In genomic region chr16:85349413-85350145, GRCh38 we compare ENCODE assay signal across 13 cellular contexts.
DNase-seq lines count a peak whose midpoint lies in the region; ATAC-seq and TF ChIP-seq lines count a peak whose summit lies in the region.
"Had no signal": no experiment of that assay in that cellular context is flagged by ENCODE, and none has a peak within 500 bp of the region (broad histone marks: within the 10 kb centered on the region; RNA-seq: fewer than 3 reads in every experiment).

No MANE protein-coding gene starts in this region.

- H3K27me3 Mint-ChIP-seq in osteocyte (ENCODE audit: unreplicated experiment), result no peaks in the 10 kb centered on the region

- no peak overlapping the region for H3K4me3 Mint-ChIP-seq in osteocyte (ENCODE audit: unreplicated experiment)
- H3K4me3 Mint-ChIP-seq: CD14-positive monocyte had no signal

- H3K36me3 Mint-ChIP-seq in osteocyte (ENCODE audit: unreplicated experiment), result no peaks in the 10 kb centered on the region
- H3K36me3 Mint-ChIP-seq: CD14-positive monocyte had no signal

- no peaks in the 10 kb centered on the region for H3K27me3 ChIP-seq in MG63

- H3K4me1 Mint-ChIP-seq in osteocyte (ENCODE audit: unreplicated experiment), result peaks cover 45% of the 10 kb centered on the region
- H3K4me1 Mint-ChIP-seq: CD14-positive monocyte had no signal

- TF ChIP-seq CTCF in osteocyte (IDR thresholded peaks at IDR 0.05), result no peak

- TF ChIP-seq POLR2A in erythroblast (IDR thresholded peaks at IDR 0.05; ENCODE audit: low read length), result no peak

- no peaks in the 10 kb centered on the region for H3K9me3 Mint-ChIP-seq in osteocyte (ENCODE audit: unreplicated experiment)

- no peaks in the 10 kb centered on the region for H3K9me3 ChIP-seq in MG63

- H3K4me3 ChIP-seq in MG63, result no peak overlapping the region

- H3K36me3 ChIP-seq in MG63, result no peaks in the 10 kb centered on the region

- peak; percentile 9; the same call in 2 of the 3 replicates for ATAC-seq in SK-N-SH treated with all-trans-retinoic acid at 6 μM for 48 hours

- peak; percentile 61 for DNase-seq in ELF-1 (ENCODE audit: low read depth, low spot score)
- peak; percentile 59 for DNase-seq in NCI-H1105 treated with DMSO at 0.1 percent for 48 hours (lab: John Stamatoyannopoulos, UW)
- DNase-seq in osteocyte (ENCODE audit: extremely low spot score, unreplicated experiment), result no peak
- DNase-seq in erythroblast (lab: John Stamatoyannopoulos, UW), result no peak
- no peak for DNase-seq in MG63
- DNase-seq in OCI-M2 (lab: John Stamatoyannopoulos, UW; ENCODE audit: unreplicated experiment), result no peak
- DNase-seq: activated CD4-positive, alpha-beta T cell treated with anti-CD3 and anti-CD28 coated beads, Interleukin-2, amount 50 U/mL, for 4 hours; activated T-cell treated with anti-CD3 and anti-CD28 coated beads, Interleukin-2, amount 50 U/mL, for 48 hours; central memory CD4-positive, alpha-beta T cell; EL; NCI-H510A treated with DMSO at 0.1 percent for 48 hours had no signal

- peak overlapping the region; percentile 35 for H3K27ac Mint-ChIP-seq in osteocyte (ENCODE audit: unreplicated experiment)
- H3K27ac Mint-ChIP-seq: CD14-positive monocyte had no signal

TF ChIP-seq in SK-N-SH treated with all-trans-retinoic acid at 6 μM for 48 hours, 23 proteins besides CTCF, POLR2A, EP300 and RAD21:
- TF ChIP-seq RARB (CRISPR knock-in tag; IDR thresholded peaks at IDR 0.05), result no peak
- no peak for TF ChIP-seq PATZ1 (CRISPR knock-in tag; IDR thresholded peaks at IDR 0.05; ENCODE audit: borderline replicate concordance)
- 0 out of 2 replicates have a peak, but pooled peaks have one; percentile 7 for TF ChIP-seq PPARA (CRISPR knock-in tag; IDR thresholded peaks at IDR 0.05; ENCODE audit: borderline replicate concordance)
- no peak for TF ChIP-seq CSDC2 (CRISPR knock-in tag; IDR thresholded peaks at IDR 0.05)

Comparison
In these comparisons a context has a peak if more than half of its experiments do, and no peak if none do; other contexts are left out.
1. DNase-seq: peak in ELF-1 (single experiment) and NCI-H1105 treated with DMSO at 0.1 percent for 48 hours (single experiment); none in osteocyte (single experiment), erythroblast (0 of 2), MG63 (single experiment) and OCI-M2 (single experiment).